Comparison of ENCODE assay signal across 9 cellular contexts in the genomic region with DNA sequence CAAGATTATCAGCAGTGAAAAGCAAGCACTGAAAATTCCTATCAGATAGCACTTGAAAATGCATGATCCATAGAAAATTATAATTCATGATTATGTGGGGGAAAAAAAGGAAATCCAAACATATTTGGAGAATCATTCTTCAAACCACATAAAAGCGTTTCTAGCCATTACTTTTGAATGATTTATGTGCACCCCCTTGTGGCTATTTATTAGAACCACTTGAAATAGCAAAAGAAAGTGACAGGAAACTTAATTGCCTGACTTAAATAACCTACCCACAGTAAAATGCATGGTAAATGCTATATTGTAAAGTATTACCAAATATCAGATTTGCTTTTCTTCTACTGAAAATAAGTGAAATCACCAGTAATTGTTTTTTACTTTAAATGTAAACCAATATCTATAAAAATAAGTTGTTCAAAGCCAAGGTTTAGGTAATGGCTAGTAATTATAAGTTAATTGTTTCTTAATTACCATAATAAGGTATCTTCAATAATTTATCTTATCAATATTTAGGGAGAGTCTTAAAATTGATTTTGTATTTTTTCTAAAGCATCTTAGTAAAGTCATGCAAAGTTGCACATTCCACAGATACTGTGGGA.
DNase-seq lines count a peak whose midpoint lies in the region; ATAC-seq and TF ChIP-seq lines count a peak whose summit lies in the region.
"Had no signal": no experiment of that assay in that cellular context is flagged by ENCODE, and none has a peak within 500 bp of the region (broad histone marks: within the 10 kb centered on the region; RNA-seq: fewer than 3 reads in every experiment).

No MANE protein-coding gene starts in this region.

- no peak overlapping the region for H3K9ac ChIP-seq in MM.1S (ENCODE audit: low read length)
- no peak overlapping the region for H3K9ac ChIP-seq in SK-N-MC (ENCODE audit: insufficient read length)

- TF ChIP-seq CTCF in MM.1S (IDR thresholded peaks at IDR 0.05; ENCODE audit: low read length) (peak; percentile 65), foreskin keratinocyte (conservative IDR thresholded peaks at IDR 0.05) (peak; percentile 81), testis (IDR thresholded peaks at IDR 0.05) (peak; percentile 33 to 54 (median 49))

- 13 to 30% methylated on average over 1 of the region's 1 CpG for WGBS in testis, 2 donors

- H3K4me2 ChIP-seq in MM.1S (ENCODE audit: low read depth, low read length), result no peak overlapping the region

- H3K79me2 ChIP-seq in MM.1S (ENCODE audit: low read length), result no peaks in the 10 kb centered on the region

- H3F3A ChIP-seq in MM.1S (ENCODE audit: insufficient read depth, low read length), result no peaks in the 10 kb centered on the region

- H3K36me3 ChIP-seq in MM.1S (replicated peaks; ENCODE audit: insufficient read depth, low read length), result no peaks in the 10 kb centered on the region
- no peaks in the 10 kb centered on the region for H3K36me3 ChIP-seq in SK-N-MC (ENCODE audit: insufficient read depth, low read length)
- H3K36me3 ChIP-seq in testis (ENCODE audit: low read depth, missing control alignments), result no peaks in the 10 kb centered on the region

- H3K4me1 ChIP-seq in MM.1S (ENCODE audit: low read length) (peaks cover 6% of the 10 kb centered on the region; the same call in 1 of the 2 replicates), foreskin keratinocyte (no peaks in the 10 kb centered on the region), testis (no peaks in the 10 kb centered on the region)

- H3K27me3 ChIP-seq in MM.1S (replicated peaks; ENCODE audit: insufficient read depth, low read length), result no peaks in the 10 kb centered on the region
- no peaks in the 10 kb centered on the region for H3K27me3 ChIP-seq in foreskin keratinocyte
- no peaks in the 10 kb centered on the region for H3K27me3 ChIP-seq in testis

- no peaks in the 10 kb centered on the region for H3K9me3 ChIP-seq in MM.1S (replicated peaks; ENCODE audit: insufficient read depth, low read length)
- no peaks in the 10 kb centered on the region for H3K9me3 ChIP-seq in SK-N-MC (ENCODE audit: low read depth, low read length)
- no peaks in the 10 kb centered on the region for H3K9me3 ChIP-seq in testis

- H3K9me2 ChIP-seq in MM.1S (replicated peaks; ENCODE audit: insufficient read depth, low read length), result no peaks in the 10 kb centered on the region

- H2AFZ ChIP-seq in MM.1S (ENCODE audit: low read length), result no peak overlapping the region

- H3K4me3 ChIP-seq in MM.1S (ENCODE audit: low read length) (no peak overlapping the region), SK-N-MC (no peak overlapping the region), testis (no peak overlapping the region)

- TF ChIP-seq POLR2A in testis (IDR thresholded peaks at IDR 0.05), result no peak

- no peaks in the 10 kb centered on the region for H4K20me1 ChIP-seq in MM.1S (ENCODE audit: insufficient read depth, low read length)

- peak; percentile 1 for DNase-seq in NCI-H510A treated with DMSO at 0.1 percent for 48 hours (lab: John Stamatoyannopoulos, UW)
- no peak for DNase-seq in NCI-H510A (lab: John Stamatoyannopoulos, UW)
- DNase-seq in MM.1S, result peak; percentile 65
- peak; percentile 34 for DNase-seq in SK-N-MC (ENCODE audit: low read depth, low spot score)
- peak in 1 of 2 donors; percentile 30 for DNase-seq in foreskin keratinocyte
- DNase-seq in testis, result no peak
- DNase-seq in activated naive CD4-positive, alpha-beta T cell treated with Interleukin-2 at 50 U/mL for 16 hours, result no peak
- DNase-seq: activated naive CD8-positive, alpha-beta T cell treated with anti-CD3 and anti-CD28 coated beads, Interleukin-2, amount 10 ng/mL, durations not matched to agents 7 days and 5 days had no signal

- intact Hi-C loops in testis (cut with DNase I; ENCODE audit: low total_unique reads), result loop anchor here (10.0 kb wide), 2 partner anchors 171 to 271 kb away; a partner anchor contains a TSS

- ATAC-seq in foreskin keratinocyte (peak; percentile 26), GM19324 (IDR thresholded peaks at IDR 0.05; ENCODE audit: low FRiP score, unreplicated experiment) (no peak)

- no peak overlapping the region for H3K27ac ChIP-seq in MM.1S (ENCODE audit: low read length)
- no peak overlapping the region for H3K27ac ChIP-seq in SK-N-MC
- no peak overlapping the region for H3K27ac ChIP-seq in foreskin keratinocyte
- H3K27ac ChIP-seq in testis, result no peak overlapping the region

Comparison
In these comparisons a context has a peak if more than half of its experiments do, and no peak if none do; other contexts are left out.
1. DNase-seq: peak in NCI-H510A treated with DMSO at 0.1 percent for 48 hours (single experiment), MM.1S (single experiment) and SK-N-MC (single experiment); none in NCI-H510A (single experiment), testis (single experiment) and activated naive CD4-positive, alpha-beta T cell treated with Interleukin-2 at 50 U/mL for 16 hours (single experiment).
2. Peak in every context shown above with its lines, with median percentiles within 50 percentile points of each other: CTCF ChIP-seq.